In the genomic region with DNA sequence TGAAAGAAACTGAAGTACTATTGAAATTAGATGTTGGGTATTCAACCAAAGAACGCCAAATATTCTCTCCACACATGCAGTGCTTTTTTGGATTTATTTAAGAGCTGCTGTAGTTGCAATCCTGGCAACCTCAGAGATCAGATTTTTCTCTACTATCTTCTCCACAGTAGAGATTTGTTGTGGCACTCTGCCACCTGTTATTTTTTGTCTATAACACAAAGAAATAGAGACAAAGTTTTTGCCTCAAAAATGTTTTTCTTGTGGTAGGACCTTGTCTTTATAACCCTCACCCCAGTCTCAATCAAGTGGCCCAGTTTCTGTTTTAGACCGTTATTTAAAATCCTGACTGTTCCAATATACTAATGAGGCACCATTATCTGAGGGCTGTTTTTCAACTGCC, we compare ENCODE assay signal across 20 cellular contexts.
DNase-seq lines count a peak whose midpoint lies in the region; ATAC-seq, FAIRE-seq and TF ChIP-seq lines count a peak whose summit lies in the region.
"Had no signal": no experiment of that assay in that cellular context is flagged by ENCODE, and none has a peak within 500 bp of the region (broad histone marks: within the 10 kb centered on the region; RNA-seq: fewer than 3 reads in every experiment).

No MANE protein-coding gene starts in this region.

- H3K9me2 ChIP-seq in HCT116 (ENCODE audit: insufficient read depth): no peaks in the 10 kb centered on the region

- no peak overlapping the region for H3K27ac Mint-ChIP-seq in astrocyte (ENCODE audit: unreplicated experiment)
- H3K27ac Mint-ChIP-seq in osteocyte (ENCODE audit: unreplicated experiment): peak overlapping the region; percentile 23
- no peak overlapping the region for H3K27ac Mint-ChIP-seq in activated naive CD4-positive, alpha-beta T cell treated with anti-CD3 and anti-CD28 coated beads for 36 hours
- H3K27ac Mint-ChIP-seq: CD4-positive, alpha-beta T cell had no signal

- no peak for TF ChIP-seq RAD21 in HCT116 (IDR thresholded peaks at IDR 0.05; ENCODE audit: low read depth)

- H3K9ac ChIP-seq in HCT116 (ENCODE audit: low read length) (peak overlapping the region; percentile 4; the same call in 1 of the 2 replicates), astrocyte (ENCODE audit: low read length) (no peak overlapping the region)
- H3K9ac ChIP-seq: GM23248 had no signal

- H3K36me3 Mint-ChIP-seq in astrocyte (ENCODE audit: low read depth, unreplicated experiment) (no peaks in the 10 kb centered on the region), osteocyte (ENCODE audit: unreplicated experiment) (no peaks in the 10 kb centered on the region)
- no peaks in the 10 kb centered on the region for H3K36me3 Mint-ChIP-seq in activated naive CD4-positive, alpha-beta T cell treated with anti-CD3 and anti-CD28 coated beads for 36 hours (ENCODE audit: low read depth)

- H3K9me3 Mint-ChIP-seq in astrocyte (ENCODE audit: unreplicated experiment) (no peaks in the 10 kb centered on the region), osteocyte (ENCODE audit: unreplicated experiment) (no peaks in the 10 kb centered on the region)
- H3K9me3 Mint-ChIP-seq in activated naive CD4-positive, alpha-beta T cell treated with anti-CD3 and anti-CD28 coated beads for 36 hours: peaks cover 4% of the 10 kb centered on the region

- ATAC-seq in HCT116 (no peak), sciatic nerve (no peak)
- ATAC-seq: A549 had no signal

- TF ChIP-seq POLR2A in HCT116 (IDR thresholded peaks at IDR 0.05; ENCODE audit: borderline replicate concordance, extremely low read depth, insufficient read depth, insufficient read length) (no peak), tibial nerve (IDR thresholded peaks at IDR 0.05) (no peak)

- POLR2A ChIA-PET in HCT116 (lab: Charles Lee): interaction anchor here (1.1 kb wide), 1 partner anchor 15 kb away, joined by 3 read pairs; no protein-coding TSS in a partner anchor

- TF ChIP-seq CTCF in HCT116 (IDR thresholded peaks at IDR 0.05 in 2 of 3, conservative IDR thresholded peaks at IDR 0.05 in 1 of 3; ENCODE audit: borderline replicate concordance in 1 of 3, insufficient read depth in 1 of 3, low read depth in 2 of 3, low read length in 2 of 3) (no peak), astrocyte (IDR thresholded peaks at IDR 0.05; ENCODE audit: insufficient read depth, low read depth, low read length) (no peak), osteocyte (IDR thresholded peaks at IDR 0.05) (no peak), tibial nerve (IDR thresholded peaks at IDR 0.05) (no peak)

- CTCF ChIA-PET in HCT116 (lab: Charles Lee): no interaction called here
- CTCF ChIA-PET in activated naive CD4-positive, alpha-beta T cell treated with anti-CD3 and anti-CD28 coated beads for 36 hours (lab: Charles Lee): no interaction called here

- intact Hi-C loops in HCT116 (cut with micrococcal nuclease): loop anchor here (10.0 kb wide), 1 partner anchor 548 kb away; no protein-coding TSS in a partner anchor
- intact Hi-C loops in activated naive CD4-positive, alpha-beta T cell treated with anti-CD3 and anti-CD28 coated beads for 36 hours (cut with micrococcal nuclease): no loop called here
- intact Hi-C loops in sciatic nerve (cut with DNase I): no loop called here

- H3K4me1 ChIP-seq in HCT116 (ENCODE audit: control insufficient read depth in 1 of 2, insufficient read depth in 2 of 2, low read length in 2 of 2): peaks cover 50 to 54% of the 10 kb centered on the region in 2 experiments
- peaks cover under 1% of the 10 kb centered on the region for H3K4me1 ChIP-seq in astrocyte (ENCODE audit: insufficient read depth, low read length)
- peaks cover 0 to 3% (median 0%) of the 10 kb centered on the region in 4 donors for H3K4me1 ChIP-seq in tibial nerve
- H3K4me1 ChIP-seq: Caco-2, HAP-1 had no signal

- no peak for DNase-seq in HCT116 (ENCODE audit: low read depth, low spot score)
- DNase-seq in astrocyte (ENCODE audit: low read depth): peak; percentile 14
- DNase-seq in osteocyte (ENCODE audit: extremely low spot score, unreplicated experiment): no peak
- no peak for DNase-seq in activated naive CD4-positive, alpha-beta T cell treated with anti-CD3 and anti-CD28 coated beads for 36 hours
- DNase-seq in tibial nerve (ENCODE audit: low spot score in 2 of 2): no peak
- DNase-seq in sciatic nerve (ENCODE audit: low spot score): no peak
- DNase-seq: AML-193; Caco-2; CD4-positive, alpha-beta T cell had no signal

- H3K27ac ChIP-seq in HCT116 (ENCODE audit: low read depth, low read length): peak overlapping the region; percentile 96
- no peak overlapping the region for H3K27ac ChIP-seq in astrocyte (ENCODE audit: low read depth, low read length)
- H3K27ac ChIP-seq in tibial nerve: no peak overlapping the region
- H3K27ac ChIP-seq: 22Rv1, A549, C4-2B, GM23248 had no signal

- H4K20me1 ChIP-seq in HCT116 (ENCODE audit: insufficient read depth) (no peaks in the 10 kb centered on the region), astrocyte (ENCODE audit: insufficient read depth, low read length) (no peaks in the 10 kb centered on the region)

- TF ChIP-seq EP300 in tibial nerve (IDR thresholded peaks at IDR 0.05): no peak

- no peak overlapping the region for H3K4me3 ChIP-seq in HCT116 (replicated peaks in 1 of 2; ENCODE audit: low read depth in 1 of 2, low read length in 2 of 2)
- no peak overlapping the region for H3K4me3 ChIP-seq in astrocyte (ENCODE audit: insufficient read depth, low read depth, low read length)
- no peak overlapping the region for H3K4me3 ChIP-seq in tibial nerve
- H3K4me3 ChIP-seq: A549, GM23248, HAP-1 had no signal

- FAIRE-seq in astrocyte (lab: Jason Lieb, UNC): no peak
- FAIRE-seq in islet of Langerhans (lab: Jason Lieb, UNC): peak; percentile 82
- FAIRE-seq: A549, D721Med, G401.6, GM12891, GM19239, HTR-8/SVneo had no signal

- H3K4me3 Mint-ChIP-seq in astrocyte (ENCODE audit: unreplicated experiment) (no peak overlapping the region), osteocyte (ENCODE audit: unreplicated experiment) (no peak overlapping the region)
- H3K4me3 Mint-ChIP-seq in activated naive CD4-positive, alpha-beta T cell treated with anti-CD3 and anti-CD28 coated beads for 36 hours: no peak overlapping the region
- H3K4me3 Mint-ChIP-seq: CD4-positive, alpha-beta T cell had no signal

- H3K9me3 ChIP-seq in HCT116 (ENCODE audit: control insufficient read depth in 1 of 2, insufficient read depth in 1 of 2, low read depth in 1 of 2, low read length in 2 of 2): no peaks in the 10 kb centered on the region
- H3K9me3 ChIP-seq in astrocyte (ENCODE audit: insufficient read depth, low read depth, low read length): no peaks in the 10 kb centered on the region
- no peaks in the 10 kb centered on the region for H3K9me3 ChIP-seq in tibial nerve
- H3K9me3 ChIP-seq: A549, Caco-2, HAP-1 had no signal

- H3K27me3 Mint-ChIP-seq in astrocyte (ENCODE audit: low read depth, unreplicated experiment) (no peaks in the 10 kb centered on the region), osteocyte (ENCODE audit: unreplicated experiment) (no peaks in the 10 kb centered on the region)
- no peaks in the 10 kb centered on the region for H3K27me3 Mint-ChIP-seq in activated naive CD4-positive, alpha-beta T cell treated with anti-CD3 and anti-CD28 coated beads for 36 hours (ENCODE audit: low read depth)
- H3K27me3 Mint-ChIP-seq: CD4-positive, alpha-beta T cell had no signal

- WGBS in tibial nerve, 2 donors: 31 to 45% methylated on average over 2 of the region's 2 CpGs

- no TSS peak for BruUV-seq in HCT116 (replicated peaks; lab: Mats Ljungman, UMichigan)

- H2AFZ ChIP-seq in HCT116 (ENCODE audit: low read depth, low read length, poor library complexity, severe bottlenecking) (no peak overlapping the region), astrocyte (ENCODE audit: low read depth, low read length) (no peak overlapping the region)
- H2AFZ ChIP-seq: GM23248 had no signal

- H3K4me1 Mint-ChIP-seq in astrocyte (ENCODE audit: low read depth, unreplicated experiment): peaks cover 20% of the 10 kb centered on the region
- H3K4me1 Mint-ChIP-seq in osteocyte (ENCODE audit: unreplicated experiment): peaks cover 14% of the 10 kb centered on the region
- H3K4me1 Mint-ChIP-seq in activated naive CD4-positive, alpha-beta T cell treated with anti-CD3 and anti-CD28 coated beads for 36 hours (ENCODE audit: low read depth): no peaks in the 10 kb centered on the region

- no peaks in the 10 kb centered on the region for H3K27me3 ChIP-seq in HCT116 (ENCODE audit: insufficient read depth, low read length)
- H3K27me3 ChIP-seq in astrocyte (ENCODE audit: insufficient read depth, low read length): no peaks in the 10 kb centered on the region
- no peaks in the 10 kb centered on the region for H3K27me3 ChIP-seq in tibial nerve

- RAD21 ChIA-PET in HCT116 (lab: Charles Lee; ENCODE audit: low non-redundant PET in 1 of 2, low total read pairs in 2 of 2, uncharacterized antibody in 2 of 2, unreplicated experiment in 2 of 2): no interaction called here

- H3K4me2 ChIP-seq in HCT116 (ENCODE audit: low read length) (peak overlapping the region; percentile 62), astrocyte (ENCODE audit: low read length) (no peak overlapping the region)
- H3K4me2 ChIP-seq: A549 had no signal

- H3K79me2 ChIP-seq in HCT116 (ENCODE audit: insufficient read depth, low read length): no peaks in the 10 kb centered on the region
- no peaks in the 10 kb centered on the region for H3K79me2 ChIP-seq in astrocyte (ENCODE audit: insufficient read depth, low read length)

- no peaks in the 10 kb centered on the region; a peak in 1 of 4 replicates for H3K36me3 ChIP-seq in HCT116 (ENCODE audit: control insufficient read depth in 1 of 2, insufficient read depth in 2 of 2, low read length in 2 of 2)
- no peaks in the 10 kb centered on the region for H3K36me3 ChIP-seq in astrocyte (ENCODE audit: insufficient read depth, low read length)
- H3K36me3 ChIP-seq in tibial nerve: no peaks in the 10 kb centered on the region
- H3K36me3 ChIP-seq: HAP-1 had no signal

TF ChIP-seq in HCT116, 20 proteins besides CTCF, POLR2A, EP300 and RAD21:
- TF ChIP-seq POLR2AphosphoS5 (IDR thresholded peaks at IDR 0.05; ENCODE audit: low read depth, low read length): 0 out of 2 replicates have a peak, but pooled peaks have one; percentile 24
- TF ChIP-seq ZFX (IDR thresholded peaks at IDR 0.05): no peak
- TF ChIP-seq FOSL1 (IDR thresholded peaks at IDR 0.05; ENCODE audit: low read depth): no peak
